1 cellular context compared by ENCODE assay signal in genomic region chr21:29366532-29366931, GRCh38.
TF ChIP-seq lines count a peak whose summit lies in the region.

No MANE protein-coding gene starts in this region.

TF ChIP-seq in IMR-90, 13 proteins besides CTCF, POLR2A, EP300 and RAD21 (continued from another document):
- TF ChIP-seq USF2 (IDR thresholded peaks at IDR 0.05; ENCODE audit: low read depth, low read length): no peak
- no peak for TF ChIP-seq CEBPB (IDR thresholded peaks at IDR 0.05; ENCODE audit: low read depth, low read length)
